In genomic region chr2:150295544-150295943, GRCh38 we compare ENCODE assay signal across 1 cellular context.
TF ChIP-seq lines count a peak whose summit lies in the region.

No MANE protein-coding gene starts in this region.

TF ChIP-seq in IMR-90, 13 proteins besides CTCF, POLR2A, EP300 and RAD21:
- TF ChIP-seq USF2 (IDR thresholded peaks at IDR 0.05; ENCODE audit: low read depth, low read length) = no peak
- TF ChIP-seq ELK1 (IDR thresholded peaks at IDR 0.05; ENCODE audit: borderline replicate concordance, low read depth, low read length) = no peak
- no peak for TF ChIP-seq SMC3 (IDR thresholded peaks at IDR 0.05; ENCODE audit: low read depth, low read length)
- TF ChIP-seq CEBPB (IDR thresholded peaks at IDR 0.05; ENCODE audit: low read depth, low read length) = no peak
- TF ChIP-seq CHD1 (IDR thresholded peaks at IDR 0.05; ENCODE audit: low read depth, low read length) = no peak
- TF ChIP-seq RFX5 (IDR thresholded peaks at IDR 0.05; ENCODE audit: low read depth, low read length) = no peak
- no peak for TF ChIP-seq RCOR1 (IDR thresholded peaks at IDR 0.05; ENCODE audit: insufficient replicate concordance, low read length)
- no peak for TF ChIP-seq MAFK (IDR thresholded peaks at IDR 0.05; ENCODE audit: low read depth, low read length)
- no peak for TF ChIP-seq BHLHE40 (IDR thresholded peaks at IDR 0.05; ENCODE audit: low read depth, low read length)
- TF ChIP-seq NFE2L2 (IDR thresholded peaks at IDR 0.05; ENCODE audit: low read depth, low read length) = no peak
- no peak for TF ChIP-seq MXI1 (IDR thresholded peaks at IDR 0.05; ENCODE audit: borderline replicate concordance, low read depth, low read length)
- TF ChIP-seq MAZ (IDR thresholded peaks at IDR 0.05; ENCODE audit: borderline replicate concordance, low read depth, low read length) = no peak
- no peak for TF ChIP-seq FOS (IDR thresholded peaks at IDR 0.05; ENCODE audit: low read depth, low read length)
